In the genomic region with DNA sequence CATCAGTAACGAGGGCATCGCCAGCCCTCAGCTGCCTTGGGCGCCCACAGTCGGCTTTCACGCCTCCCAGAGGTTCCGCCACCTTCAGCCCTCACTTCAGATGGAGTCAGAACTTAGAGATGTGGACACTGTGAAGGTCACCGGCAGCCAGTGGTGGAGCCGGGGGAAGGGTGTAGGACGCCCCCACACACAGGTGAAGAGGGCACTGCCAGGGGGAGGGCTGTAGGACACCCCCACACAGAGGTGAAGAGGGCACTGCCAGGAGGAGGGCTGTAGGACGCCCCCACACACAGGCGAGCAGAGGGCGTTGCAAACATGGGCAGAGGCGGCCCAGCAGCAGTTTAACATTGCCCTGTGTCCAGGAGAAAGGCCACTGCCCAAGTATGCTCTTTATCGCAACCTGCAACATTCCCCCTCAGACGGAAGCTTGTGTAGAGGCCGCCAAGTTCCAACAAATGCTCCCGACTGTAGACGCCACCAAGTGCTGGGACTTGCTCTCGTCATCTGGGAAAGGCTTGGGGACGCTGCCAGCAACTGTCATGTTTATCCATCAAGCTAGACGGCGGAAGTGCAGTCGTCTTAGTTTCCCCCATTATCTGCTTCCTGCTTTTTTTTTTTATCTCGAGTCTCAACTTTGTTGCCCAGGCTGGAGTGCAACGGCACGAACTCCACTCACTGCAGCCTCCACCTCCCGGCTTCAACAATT, we compare ENCODE assay signal across 11 cellular contexts. TPM values are rescaled to one million over a fixed set of nuclear protein-coding genes. Genes with fewer than 3 reads are reported as not detected.
DNase-seq lines count a peak whose midpoint lies in the region; ATAC-seq and TF ChIP-seq lines count a peak whose summit lies in the region.
"Had no signal": no experiment of that assay in that cellular context is flagged by ENCODE, and none has a peak within 500 bp of the region (broad histone marks: within the 10 kb centered on the region; RNA-seq: fewer than 3 reads in every experiment).

No MANE protein-coding gene starts in this region.

- peaks cover 5% of the 10 kb centered on the region for H3F3A ChIP-seq in PC-3 (ENCODE audit: low read length, unreplicated experiment)

- no peak overlapping the region for H3K56ac ChIP-seq in mesendoderm (ENCODE audit: low read length)

- H3K18ac ChIP-seq in mesendoderm (ENCODE audit: low read length): no peak overlapping the region

- H3K79me1 ChIP-seq in mesendoderm (ENCODE audit: low read length): peaks cover 2% of the 10 kb centered on the region

- no peak overlapping the region for H4K5ac ChIP-seq in mesendoderm (ENCODE audit: low read length)

- WGBS in mesendoderm (ENCODE audit: extremely low coverage, insufficient coverage, low lambda C conversion rate): no CpG with 5 or more reads among the region's 27 CpGs

- H3K4ac ChIP-seq in mesendoderm (ENCODE audit: low read depth, low read length): no peak overlapping the region

- H3K27ac ChIP-seq in PC-3 (ENCODE audit: low read length) (peak overlapping the region; percentile 32; the same call in 1 of the 2 replicates), osteoblast (ENCODE audit: low read depth, low read length) (peak overlapping the region; percentile 59), mesendoderm (ENCODE audit: low read depth, low read length) (no peak overlapping the region)

- intact Hi-C loops in PC-3 (cut with micrococcal nuclease): no loop called here

- DNase-seq in DMS153 (lab: John Stamatoyannopoulos, UW) (peak; percentile 58), PC-3 (peak; percentile 40), glomerular visceral epithelial cell (ENCODE audit: extremely low spot score) (peak; percentile 46), osteoblast (ENCODE audit: insufficient read length, low spot score, missing footprints) (peak; percentile 68), mesendoderm (no peak), retina (no peak)
- DNase-seq: DMS79; NCI-H2081; stimulated activated naive CD4-positive, alpha-beta T cell had no signal

- H3K9ac ChIP-seq in PC-3 (ENCODE audit: low read length) (no peak overlapping the region), mesendoderm (ENCODE audit: low read length) (no peak overlapping the region)

- H3K4me3 ChIP-seq in PC-3 (ENCODE audit: low read length) (no peak overlapping the region), osteoblast (ENCODE audit: insufficient read depth, low read length) (peak overlapping the region; percentile 25), mesendoderm (ENCODE audit: low read length) (no peak overlapping the region)

- no peak for ATAC-seq in PC-3
- ATAC-seq in HG02763 (IDR thresholded peaks at IDR 0.05; ENCODE audit: unreplicated experiment): no peak
- ATAC-seq in HG03175 (IDR thresholded peaks at IDR 0.05; ENCODE audit: unreplicated experiment): no peak

- H3K4me1 ChIP-seq in PC-3 (ENCODE audit: insufficient read depth, low read length) (peaks cover 17% of the 10 kb centered on the region), osteoblast (ENCODE audit: insufficient read depth, low read length) (peaks cover 18% of the 10 kb centered on the region), mesendoderm (ENCODE audit: control insufficient read depth, low read depth, low read length) (no peaks in the 10 kb centered on the region)

- H2AFZ ChIP-seq in PC-3 (ENCODE audit: low read length): no peak overlapping the region
- no peak overlapping the region for H2AFZ ChIP-seq in osteoblast (ENCODE audit: low read length)

- CTCF ChIA-PET in PC-3 (lab: Charles Lee): no interaction called here

- no peaks in the 10 kb centered on the region for H3K9me2 ChIP-seq in PC-3 (replicated peaks; ENCODE audit: low read length)

- H2AK5ac ChIP-seq in mesendoderm (ENCODE audit: low read length): no peak overlapping the region

- POLR2A ChIA-PET in PC-3 (lab: Charles Lee; ENCODE audit: unreplicated experiment): interaction anchor here (0.7 kb wide), 1 partner anchor 583 kb away, joined by 6 read pairs; no protein-coding TSS in a partner anchor

- H3K9me3 ChIP-seq in PC-3 (ENCODE audit: low read length) (no peaks in the 10 kb centered on the region), osteoblast (ENCODE audit: low read depth, low read length) (no peaks in the 10 kb centered on the region)

- H3K4me2 ChIP-seq in PC-3 (ENCODE audit: low read length): 0 out of 2 replicates have a peak overlapping the region, but pooled peaks have one; percentile 4
- H3K4me2 ChIP-seq in osteoblast (ENCODE audit: insufficient read depth, low read length): peak overlapping the region; percentile 9
- H3K4me2 ChIP-seq in mesendoderm (ENCODE audit: low read length): no peak overlapping the region

- H3K23ac ChIP-seq in mesendoderm (ENCODE audit: low read length): no peak overlapping the region

- H2BK15ac ChIP-seq in mesendoderm (replicated peaks; ENCODE audit: low read depth): no peak overlapping the region

- no peak for TF ChIP-seq CTCF in PC-3 (conservative IDR thresholded peaks at IDR 0.05; ENCODE audit: low read depth, low read length)
- TF ChIP-seq CTCF in osteoblast (IDR thresholded peaks at IDR 0.05; ENCODE audit: extremely low read depth, low read depth, low read length): no peak

- H3K79me2 ChIP-seq in PC-3 (ENCODE audit: low read length) (peaks cover 11% of the 10 kb centered on the region), osteoblast (ENCODE audit: insufficient read depth, low read length) (peaks cover 7% of the 10 kb centered on the region), mesendoderm (ENCODE audit: control insufficient read depth, insufficient read depth, low read length) (peaks cover under 1% of the 10 kb centered on the region)

- H3K36me3 ChIP-seq in PC-3 (ENCODE audit: low read depth, low read length) (peaks cover 20% of the 10 kb centered on the region; the same call in 1 of the 2 replicates), osteoblast (ENCODE audit: insufficient read depth, low read length) (peaks cover 21% of the 10 kb centered on the region), mesendoderm (ENCODE audit: control insufficient read depth, insufficient read depth, low read length) (peaks cover 5% of the 10 kb centered on the region)

- H4K20me1 ChIP-seq in PC-3 (ENCODE audit: low read length) (no peaks in the 10 kb centered on the region), osteoblast (ENCODE audit: insufficient read depth, low read length) (peaks cover 16% of the 10 kb centered on the region)

- H3K27me3 ChIP-seq in PC-3 (ENCODE audit: low read length) (no peaks in the 10 kb centered on the region), osteoblast (ENCODE audit: insufficient read depth, low read length) (no peaks in the 10 kb centered on the region), mesendoderm (ENCODE audit: insufficient read depth, low read length, poor library complexity) (no peaks in the 10 kb centered on the region)

- BruUV-seq in PC-3 (replicated peaks; lab: Mats Ljungman, UMichigan): no TSS peak

- no peak overlapping the region for H2BK120ac ChIP-seq in mesendoderm (ENCODE audit: low read depth, low read length)

- no peak overlapping the region for H4K8ac ChIP-seq in mesendoderm (ENCODE audit: low read depth, low read length)

- H2BK5ac ChIP-seq in mesendoderm (ENCODE audit: low read length): no peak overlapping the region

RNA-seq across cellular contexts. Expression of a gene that starts 4.9 kb away (rescaled TPM):
- total RNA-seq in PC-3 (2014; rRNA removed) (85.2 and 85.9 TPM in 2 replicates), osteoblast (79.9 and 86.1 TPM in 2 replicates)
- polyA plus RNA-seq in mesendoderm (2013, experiment 1 of 2): 32.4 TPM
- 31.5 TPM for polyA plus RNA-seq in mesendoderm (2013, experiment 2 of 2)

RNA-seq across cellular contexts. Expression of a gene that starts 55.9 kb away (rescaled TPM):
- total RNA-seq in PC-3 (2014; rRNA removed) (135 and 158 TPM in 2 replicates), osteoblast (20.9 and 24.6 TPM in 2 replicates)
- 46.3 TPM for polyA plus RNA-seq in mesendoderm (2013, experiment 1 of 2)
- polyA plus RNA-seq in mesendoderm (2013, experiment 2 of 2): 48.6 TPM

Comparison
In these comparisons a context has a peak if more than half of its experiments do, and no peak if none do; other contexts are left out.
1. DNase-seq: peak in DMS153 (single experiment), PC-3 (single experiment), glomerular visceral epithelial cell (single experiment) and osteoblast (single experiment); none in mesendoderm (single experiment) and retina (single experiment).